11 cellular contexts compared by ENCODE assay signal in genomic region chr3:187769771-187770170, GRCh38. TPM values are rescaled to one million over a fixed set of nuclear protein-coding genes. Genes with fewer than 3 reads are reported as not detected.
DNase-seq lines count a peak whose midpoint lies in the region; ATAC-seq, FAIRE-seq and TF ChIP-seq lines count a peak whose summit lies in the region.
"Had no signal": no experiment of that assay in that cellular context is flagged by ENCODE, and none has a peak within 500 bp of the region (broad histone marks: within the 10 kb centered on the region; RNA-seq: fewer than 3 reads in every experiment).

No MANE protein-coding gene starts in this region.

- peaks cover 0 to 1% of the 10 kb centered on the region in 2 donors for H3K27me3 Mint-ChIP-seq in CD8-positive, alpha-beta memory T cell

- H2AK5ac ChIP-seq in IMR-90 (ENCODE audit: low read depth, low read length) = no peak overlapping the region

- in situ Hi-C loops in IMR-90 (cut with MboI; ENCODE audit: low sequenced_read_pairs) = no loop called here
- in situ Hi-C loops in GM12878 (cut with MboI) = no loop called here

- H3K36me3 Mint-ChIP-seq in CD8-positive, alpha-beta memory T cell = no peaks in the 10 kb centered on the region
- H3K36me3 Mint-ChIP-seq: naive thymus-derived CD8-positive, alpha-beta T cell had no signal

- peaks cover 14 to 32% (median 26%) of the 10 kb centered on the region in 3 donors for H3K4me1 Mint-ChIP-seq in CD8-positive, alpha-beta memory T cell

- no peak overlapping the region for H3K56ac ChIP-seq in IMR-90 (ENCODE audit: extremely low read depth, insufficient read depth, low read length)

- TF ChIP-seq CTCF in IMR-90 (conservative IDR thresholded peaks at IDR 0.05; ENCODE audit: low read depth, low read length) (no peak), GM12878 (IDR thresholded peaks at IDR 0.05 in 2 of 3, conservative IDR thresholded peaks at IDR 0.05 in 1 of 3; ENCODE audit: control insufficient read depth in 2 of 3, extremely low read depth in 1 of 3, insufficient read depth in 1 of 3, low read depth in 3 of 3, low read length in 3 of 3) (no peak), GM10266 (IDR thresholded peaks at IDR 0.05; ENCODE audit: control insufficient read depth, insufficient read depth, low read depth, missing control alignments) (no peak)

- no peak for DNase-seq in CD8-positive, alpha-beta memory T cell
- DNase-seq in IMR-90 = no peak
- DNase-seq in GM12878 (ENCODE audit: low read depth, low spot score) = no peak
- no peak for DNase-seq in middle frontal gyrus (ENCODE audit: extremely low spot score, low spot score)
- no peak for DNase-seq in GM10266 (ENCODE audit: extremely low spot score)
- no peak for DNase-seq in mucosa of gallbladder (ENCODE audit: low spot score)
- DNase-seq: NCI-H1417 treated with DMSO at 0.1 percent for 48 hours, SHP77 treated with DMSO at 0.1 percent for 48 hours had no signal

- intact Hi-C loops in IMR-90 (cut with micrococcal nuclease) (no loop called here), GM12878 (cut with micrococcal nuclease; ENCODE audit: unreplicated experiment) (loop anchor here (5.0 kb wide), 1 partner anchor 63 kb away; no protein-coding TSS in a partner anchor)

- TF ChIP-seq EP300 in GM12878 (IDR thresholded peaks at IDR 0.05; ENCODE audit: borderline replicate concordance in 1 of 2, control insufficient read depth in 1 of 2, low read depth in 2 of 2, low read length in 2 of 2) = no peak

- no peak overlapping the region for H3K4me3 Mint-ChIP-seq in CD8-positive, alpha-beta memory T cell
- H3K4me3 Mint-ChIP-seq: naive thymus-derived CD8-positive, alpha-beta T cell had no signal

- H4K20me1 ChIP-seq in IMR-90 (ENCODE audit: insufficient read depth, low read length) = no peaks in the 10 kb centered on the region
- H4K20me1 ChIP-seq in GM12878 (ENCODE audit: control insufficient read depth, insufficient read depth) = no peaks in the 10 kb centered on the region

- no peak for FAIRE-seq in GM12878 (lab: Jason Lieb, UNC)
- FAIRE-seq: bronchial epithelial cell had no signal

- H3K4me2 ChIP-seq in IMR-90 (ENCODE audit: low read depth, low read length) (no peak overlapping the region), GM12878 (ENCODE audit: control insufficient read depth, insufficient read depth) (peak overlapping the region; percentile 15; the same call in 1 of the 2 replicates)

- TF ChIP-seq POLR2A in IMR-90 (IDR thresholded peaks at IDR 0.05; ENCODE audit: low read depth, low read length) (no peak), GM12878 (IDR thresholded peaks at IDR 0.05; ENCODE audit: low read depth, low read length) (no peak)

- H2AFZ ChIP-seq in IMR-90 (replicated peaks; ENCODE audit: low read length, poor library complexity) = no peak overlapping the region
- H2AFZ ChIP-seq in GM12878 (ENCODE audit: control insufficient read depth, low read depth, low read length) = no peak overlapping the region

- peak overlapping the region in 6 of 8 donors; percentile 4 to 53 (median 29) for H3K27ac Mint-ChIP-seq in CD8-positive, alpha-beta memory T cell

- BruUV-seq in IMR-90 (replicated peaks; lab: Mats Ljungman, UMichigan) = no TSS peak
- no TSS peak for BruUV-seq in GM12878 (replicated peaks; lab: Mats Ljungman, UMichigan)

- CTCF ChIA-PET in CD8-positive, alpha-beta memory T cell (lab: Charles Lee) = no interaction called here
- CTCF ChIA-PET in IMR-90 (lab: Yijun Ruan, JAX) = no interaction called here
- CTCF ChIA-PET in GM12878 (lab: Yijun Ruan, JAX) = interaction anchor here (0.6 to 2.2 kb wide), 4 partner anchors 9 to 204 kb away, joined by 3 to 10 read pairs (median 3); no protein-coding TSS in a partner anchor

- no peak overlapping the region for H2AK9ac ChIP-seq in IMR-90 (replicated peaks; ENCODE audit: low read depth, low read length, poor library complexity)

- H2BK120ac ChIP-seq in IMR-90 (ENCODE audit: low read depth, low read length) = no peak overlapping the region

- no peak overlapping the region for H3K4ac ChIP-seq in IMR-90 (ENCODE audit: low read depth, low read length)

- H2BK15ac ChIP-seq in IMR-90 (ENCODE audit: low read depth, low read length) = no peak overlapping the region

- SMC1A ChIA-PET in GM12878 (lab: Charles Lee; ENCODE audit: uncharacterized antibody, unreplicated experiment) = interaction anchor here (1.0 to 2.6 kb wide), 9 partner anchors 9 to 148 kb away, joined by 3 to 9 read pairs (median 5); partner anchors contain the start of gene BCL6

- no peak overlapping the region for H3K23ac ChIP-seq in IMR-90 (ENCODE audit: low read depth, low read length)

- H3K27ac ChIP-seq in CD8-positive, alpha-beta memory T cell (ENCODE audit: low read depth, low read length) = no peak overlapping the region
- H3K27ac ChIP-seq in IMR-90 (ENCODE audit: insufficient read depth, low read length) (no peak overlapping the region), GM12878 (ENCODE audit: control insufficient read depth, insufficient read depth) (peak overlapping the region; percentile 39; the same call in 1 of the 2 replicates)

- H3K4me1 ChIP-seq in CD8-positive, alpha-beta memory T cell (ENCODE audit: insufficient read depth, low read length) = peaks cover 15% of the 10 kb centered on the region
- peaks cover 5% of the 10 kb centered on the region; the same call in 1 of the 2 replicates for H3K4me1 ChIP-seq in IMR-90 (ENCODE audit: control insufficient read depth, insufficient read depth, low read length)
- H3K4me1 ChIP-seq in GM12878 (ENCODE audit: control insufficient read depth, insufficient read depth, low read length) = peaks cover 27% of the 10 kb centered on the region

- no peak overlapping the region for H4K91ac ChIP-seq in IMR-90 (ENCODE audit: insufficient read depth, low read depth, low read length)

- H3K9ac ChIP-seq in IMR-90 (ENCODE audit: low read depth, low read length) (no peak overlapping the region), GM12878 (ENCODE audit: control insufficient read depth, insufficient read depth, low read length) (no peak overlapping the region)

- peaks cover 8% of the 10 kb centered on the region; the same call in 1 of the 2 replicates for H3K9me1 ChIP-seq in IMR-90 (ENCODE audit: insufficient read depth, low read length)

- POLR2A ChIA-PET in CD8-positive, alpha-beta memory T cell (lab: Charles Lee) = no interaction called here
- POLR2A ChIA-PET in IMR-90 (lab: Charles Lee; ENCODE audit: unreplicated experiment) = interaction anchor here (0.6 kb wide), 1 partner anchor 17 kb away, joined by 3 read pairs; no protein-coding TSS in a partner anchor
- POLR2A ChIA-PET in GM12878 (lab: Charles Lee) = no interaction called here

- no peaks in the 10 kb centered on the region for H3K79me1 ChIP-seq in IMR-90 (ENCODE audit: low read depth in 1 of 2, low read length in 2 of 2)

- H2BK20ac ChIP-seq in IMR-90 (ENCODE audit: low read depth, low read length) = no peak overlapping the region

- H4K8ac ChIP-seq in IMR-90 (ENCODE audit: low read depth in 2 of 2, low read length in 2 of 2) = no peak overlapping the region

- no peaks in the 10 kb centered on the region for H3K9me3 Mint-ChIP-seq in CD8-positive, alpha-beta memory T cell
- H3K9me3 Mint-ChIP-seq: naive thymus-derived CD8-positive, alpha-beta T cell had no signal

- no peaks in the 10 kb centered on the region for H3K36me3 ChIP-seq in CD8-positive, alpha-beta memory T cell (ENCODE audit: insufficient read depth, low read length)
- H3K36me3 ChIP-seq in IMR-90 (ENCODE audit: control insufficient read depth, insufficient read depth, low read length) (no peaks in the 10 kb centered on the region), GM12878 (ENCODE audit: control insufficient read depth in 2 of 2, insufficient read depth in 2 of 2, low read length in 1 of 2) (no peaks in the 10 kb centered on the region)

- RAD21 ChIA-PET in GM12878 (lab: Charles Lee; ENCODE audit: unreplicated experiment) = interaction anchor here (0.7 to 2.0 kb wide), 4 partner anchors 10 to 34 kb away, joined by 3 to 11 read pairs (median 3); no protein-coding TSS in a partner anchor

- H3K14ac ChIP-seq in IMR-90 (replicated peaks; ENCODE audit: low read depth, low read length) = 0 out of 2 replicates have a peak overlapping the region, but pooled peaks have one; percentile 18

- no peaks in the 10 kb centered on the region for H3K79me2 ChIP-seq in GM12878 (ENCODE audit: control insufficient read depth, insufficient read depth, low read length)

- ATAC-seq in GM19438 (IDR thresholded peaks at IDR 0.05; ENCODE audit: low read depth, unreplicated experiment) = peak; percentile 15
- no peak for ATAC-seq in IMR-90 (ENCODE audit: low read depth)
- ATAC-seq in GM12878 = peak; percentile 14

- dilution Hi-C loops in IMR-90 (cut with HindIII; ENCODE audit: low sequenced_read_pairs, unreplicated experiment) = no loop called here

- no peak for TF ChIP-seq RAD21 in IMR-90 (IDR thresholded peaks at IDR 0.05; ENCODE audit: low read length)
- TF ChIP-seq RAD21 in GM12878 (IDR thresholded peaks at IDR 0.05; ENCODE audit: insufficient read depth, low read depth, low read length) = no peak

- no peak overlapping the region for H3K18ac ChIP-seq in IMR-90 (ENCODE audit: low read depth, low read length)

- H3K4me3 ChIP-seq in CD8-positive, alpha-beta memory T cell (ENCODE audit: low read length) = no peak overlapping the region
- H3K4me3 ChIP-seq in IMR-90 (ENCODE audit: insufficient read depth, low read depth, low read length) = no peak overlapping the region
- no peak overlapping the region for H3K4me3 ChIP-seq in GM12878

- H3K9me3 ChIP-seq in CD8-positive, alpha-beta memory T cell (ENCODE audit: low read length) = no peaks in the 10 kb centered on the region
- H3K9me3 ChIP-seq in IMR-90 (ENCODE audit: control insufficient read depth, insufficient read depth, low read length) (no peaks in the 10 kb centered on the region), GM12878 (replicated peaks; ENCODE audit: control insufficient read depth, insufficient read depth, low read length) (no peaks in the 10 kb centered on the region)

- WGBS in IMR-90 (ENCODE audit: extremely low coverage in 2 of 2, insufficient read length in 1 of 2), 2 experiments = no CpG with 5 or more reads among the region's 2 CpGs
- WGBS in GM12878 (ENCODE audit: insufficient coverage, insufficient replicate concordance, low lambda C conversion rate, missing lambda C conversion rate) = 16% methylated on average over 2 of the region's 2 CpGs

- no peaks in the 10 kb centered on the region for H3K27me3 ChIP-seq in CD8-positive, alpha-beta memory T cell (ENCODE audit: insufficient read depth, low read length, poor library complexity, severe bottlenecking)
- H3K27me3 ChIP-seq in IMR-90 (ENCODE audit: control insufficient read depth, insufficient read depth, low read length) (no peaks in the 10 kb centered on the region), GM12878 (replicated peaks in 1 of 2; ENCODE audit: control insufficient read depth in 2 of 2, insufficient read depth in 2 of 2, low read length in 1 of 2) (no peaks in the 10 kb centered on the region)

- no peak overlapping the region for H4K5ac ChIP-seq in IMR-90 (ENCODE audit: low read depth, low read length)

- no peak overlapping the region for H2BK5ac ChIP-seq in IMR-90 (ENCODE audit: low read depth, low read length, poor library complexity, severe bottlenecking)

RNA-seq across cellular contexts. Expression of gene BCL6, which starts 24.5 kb away (rescaled TPM):
- total RNA-seq in CD8-positive, alpha-beta memory T cell = 10 to 100 TPM; 17.1 to 17.2 TPM
- 1.8 TPM for polyA plus RNA-seq in CD8-positive, alpha-beta memory T cell
- 21.4 and 22.6 TPM in 2 replicates for total RNA-seq in IMR-90 (2012; rRNA removed)
- polyA plus RNA-seq in IMR-90 (2012; rRNA removed) = 19.7 and 20.4 TPM in 2 replicates
- polyA plus RNA-seq in IMR-90 (2012; cell fraction: cytosol; rRNA removed) = 10.4 and 12.0 TPM in 2 replicates
- polyA plus RNA-seq in IMR-90 (2012; cell fraction: nucleus; rRNA removed; ENCODE audit: low replicate concordance) = 66.2 and 89.5 TPM in 2 replicates
- not detected in 2 replicates for total RNA-seq in GM12878 (2013; cell fraction: nucleolus; rRNA removed)
- total RNA-seq in GM12878 (2014; rRNA removed) = 0.16 and 0.34 TPM in 2 replicates
- total RNA-seq in GM12878 (2014; rRNA removed; fragmentation: Illumina TruSeq; extraction: Trizol) = 0.18 and 0.28 TPM in 2 replicates
- 0.64 and 0.85 TPM in 2 replicates for total RNA-seq in GM12878 (2021)
- polyA plus RNA-seq in GM12878 (2011; ENCODE audit: low read depth) = not detected
- 0.12 TPM in 1 of 2 replicates, not detected in the other for polyA plus RNA-seq in GM12878 (2011; rRNA removed)
- 0.08 and 0.22 TPM in 2 replicates for polyA plus RNA-seq in GM12878 (2011; cell fraction: cytosol; rRNA removed)
- 0.18 and 0.21 TPM in 2 replicates for polyA plus RNA-seq in GM12878 (2011; cell fraction: nucleus; rRNA removed)
- polyA plus RNA-seq in GM12878 (2012) = 0.21 and 0.37 TPM in 2 replicates
- 0.27 and 0.31 TPM in 2 replicates for polyA plus RNA-seq in GM12878 (2014; fragmentation: Illumina TruSeq; extraction: Trizol)
- under 1 TPM; 0.04 to 0.06 TPM for polyA plus RNA-seq in GM12878 (2014; fragmentation: Nextera tagmentation; extraction: Ambion mirVana)
- 0.24 and 0.37 TPM in 2 replicates for polyA plus RNA-seq in GM12878 (2014; rRNA removed)
- under 1 TPM; 0.10 to 0.11 TPM for polyA plus RNA-seq in GM12878 (2016; fragmentation: Nextera tagmentation; extraction: Ambion mirVana)
- 0.10 TPM in 1 of 2 replicates, not detected in the other for polyA minus RNA-seq in GM12878 (2011; rRNA and poly(A)+ RNA removed)
- not detected in 2 replicates for polyA minus RNA-seq in GM12878 (2011; cell fraction: cytosol; rRNA and poly(A)+ RNA removed)
- polyA minus RNA-seq in GM12878 (2011; cell fraction: nucleus; rRNA and poly(A)+ RNA removed) = 0.12 TPM in 1 of 2 replicates, not detected in the other
- total RNA-seq in mucosa of gallbladder = 79.4 TPM

Comparison
In these comparisons a context has a peak if more than half of its experiments do, and no peak if none do; other contexts are left out.
1. RNA of gene BCL6, which starts 24.5 kb away (total RNA-seq): 79.4 TPM in mucosa of gallbladder (single experiment), 21.4 to 22.6 TPM in IMR-90 and 17.1 to 17.2 TPM in CD8-positive, alpha-beta memory T cell; 0.16 to 0.85 TPM in GM12878; every median in the first group is over 4 times any median in the second.